Comparison of ENCODE assay signal across 8 cellular contexts in the genomic region with DNA sequence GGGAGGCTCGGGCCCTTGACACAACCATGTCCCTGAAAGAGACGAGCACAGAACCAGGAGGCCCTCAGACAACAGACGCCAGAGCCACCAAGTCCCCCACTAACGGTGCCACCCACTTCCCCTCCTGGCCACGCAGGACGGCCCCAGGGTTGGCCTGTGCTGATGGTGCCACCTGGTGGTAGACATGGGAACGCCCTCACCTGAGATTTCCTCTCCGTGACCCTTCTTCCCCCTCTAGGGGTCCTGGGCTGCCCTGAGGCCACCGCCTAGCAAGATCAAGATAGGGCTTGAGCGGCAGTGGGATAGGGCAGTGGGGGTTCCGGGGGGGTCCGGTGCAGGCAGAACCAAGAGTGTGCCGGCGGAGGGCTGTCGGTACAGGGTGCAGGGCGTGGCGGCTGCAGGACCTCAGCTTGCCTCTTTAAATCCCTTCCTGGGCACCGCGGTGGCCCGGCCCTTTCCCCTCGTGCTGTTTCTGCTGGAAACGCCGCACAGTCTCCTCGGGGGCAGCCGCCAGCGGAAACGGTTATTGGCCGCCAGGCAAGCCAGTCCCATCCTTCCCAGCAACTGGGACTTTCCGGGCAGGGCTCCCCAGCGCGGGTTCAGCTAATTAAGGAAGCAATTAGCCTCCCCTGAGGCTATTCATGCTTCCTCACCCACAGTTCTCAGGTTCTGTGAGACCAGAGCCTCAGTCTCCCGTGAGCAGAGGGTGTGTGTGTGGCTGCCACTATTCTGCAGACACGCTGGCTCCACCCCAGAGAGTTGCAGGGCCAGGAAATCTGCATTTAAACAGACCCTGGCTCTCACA. TPM values are rescaled to one million over a fixed set of nuclear protein-coding genes. Genes with fewer than 3 reads are reported as not detected.
DNase-seq lines count a peak whose midpoint lies in the region; ATAC-seq and TF ChIP-seq lines count a peak whose summit lies in the region.

No MANE protein-coding gene starts in this region.

- WGBS in trophoblast cell (ENCODE audit: extremely low coverage, insufficient coverage, insufficient read length) = no CpG with 5 or more reads among the region's 33 CpGs

- no peak overlapping the region for H3K14ac ChIP-seq in trophoblast cell (ENCODE audit: low read length)

- no peak overlapping the region for H2BK5ac ChIP-seq in trophoblast cell (ENCODE audit: low read depth, low read length, poor library complexity)

- ATAC-seq in SK-N-SH treated with all-trans-retinoic acid at 6 μM for 48 hours = peak; percentile 90
- ATAC-seq in Right ventricle myocardium superior (ENCODE audit: poor library complexity) = peak; percentile 89

- no peak overlapping the region for H2BK120ac ChIP-seq in trophoblast cell (ENCODE audit: insufficient read depth, low read length, poor library complexity)

- peak overlapping the region; percentile 84 for H3K4me3 Mint-ChIP-seq in type B pancreatic cell

- H3K9me3 ChIP-seq in trophoblast cell (ENCODE audit: insufficient read depth, low read depth, low read length) = peaks cover 2% of the 10 kb centered on the region

- no peak overlapping the region for H3K23ac ChIP-seq in trophoblast cell (ENCODE audit: low read length)

- H3K27me3 Mint-ChIP-seq in type B pancreatic cell = peaks cover 21% of the 10 kb centered on the region

- H3K4me1 Mint-ChIP-seq in type B pancreatic cell (ENCODE audit: unreplicated experiment) = peaks cover 33% of the 10 kb centered on the region

- no peak overlapping the region for H4K12ac ChIP-seq in trophoblast cell (ENCODE audit: low read depth, low read length)

- H3K36me3 ChIP-seq in KMS-11 (ENCODE audit: insufficient read depth) (no peaks in the 10 kb centered on the region), trophoblast cell (ENCODE audit: control insufficient read depth in 1 of 2, insufficient read depth in 2 of 2, low read length in 2 of 2) (no peaks in the 10 kb centered on the region)

- H3K79me1 ChIP-seq in trophoblast cell (ENCODE audit: low read length) = peaks cover 3% of the 10 kb centered on the region

- no peaks in the 10 kb centered on the region for H3K79me2 ChIP-seq in KMS-11 (ENCODE audit: insufficient read depth, low read depth)
- no peaks in the 10 kb centered on the region for H3K79me2 ChIP-seq in trophoblast cell (ENCODE audit: control insufficient read depth, insufficient read depth, low read length, poor library complexity)

- H3K4me1 ChIP-seq in KMS-11 (ENCODE audit: low read depth, poor library complexity, severe bottlenecking) (peaks cover 27% of the 10 kb centered on the region), trophoblast cell (ENCODE audit: control insufficient read depth in 1 of 2, insufficient read depth in 2 of 2, low read length in 2 of 2) (peaks cover 2 to 5% of the 10 kb centered on the region in 2 experiments)

- no peaks in the 10 kb centered on the region; the same call in 1 of the 2 replicates for H3K27me3 ChIP-seq in KMS-11 (ENCODE audit: insufficient read depth, low read depth)
- no peaks in the 10 kb centered on the region for H3K27me3 ChIP-seq in trophoblast cell (ENCODE audit: insufficient read depth, low read length)

- H2BK12ac ChIP-seq in trophoblast cell (ENCODE audit: low read length) = no peak overlapping the region

- peak overlapping the region; percentile 12 for H4K91ac ChIP-seq in trophoblast cell (ENCODE audit: low read depth, low read length)

- no peaks in the 10 kb centered on the region for H4K20me1 ChIP-seq in KMS-11 (ENCODE audit: insufficient read depth)

- intact Hi-C loops in Right ventricle myocardium superior (cut with DNase I) = loop anchor here (1.0 to 10.0 kb wide), 3 partner anchors 143 to 473 kb away; a partner anchor contains a TSS

- H3K18ac ChIP-seq in trophoblast cell (ENCODE audit: low read length) = no peak overlapping the region

- H3K4me2 ChIP-seq in KMS-11 (peak overlapping the region; percentile 57), trophoblast cell (ENCODE audit: low read length) (peak overlapping the region; percentile 59)

- DNase-seq in GM19240 (ENCODE audit: insufficient read length, low spot score) (peak; percentile 81), Right ventricle myocardium superior (peak; percentile 84), trophoblast cell (peak; percentile 34 to 77), type B pancreatic cell (ENCODE audit: extremely low spot score, unreplicated experiment) (peak; percentile 84)
- DNase-seq in activated naive CD4-positive, alpha-beta T cell treated with anti-CD3 and anti-CD28 coated beads, Interleukin-2, amount 50 U/mL, for 16 hours = peak; percentile 81

- no peak overlapping the region for H3K4ac ChIP-seq in trophoblast cell (ENCODE audit: low read depth, low read length)

- H3K27ac ChIP-seq in C4-2B (no peak overlapping the region), KMS-11 (peak overlapping the region; percentile 35; the same call in 1 of the 2 replicates), trophoblast cell (ENCODE audit: low read depth, low read length) (no peak overlapping the region)

- TF ChIP-seq CTCF in C4-2B (conservative IDR thresholded peaks at IDR 0.05) = peak; percentile 99
- TF ChIP-seq CTCF in KMS-11 (conservative IDR thresholded peaks at IDR 0.05; ENCODE audit: low read depth, low read length) = peak; percentile 95
- peak; percentile 100 for TF ChIP-seq CTCF in type B pancreatic cell (conservative IDR thresholded peaks at IDR 0.05)

- H2AK5ac ChIP-seq in trophoblast cell (ENCODE audit: low read length) = no peak overlapping the region

- H3K36me3 Mint-ChIP-seq in type B pancreatic cell = no peaks in the 10 kb centered on the region

- no peak overlapping the region for H3K4me3 ChIP-seq in KMS-11 (IDR thresholded peaks at IDR 0.05; ENCODE audit: insufficient read depth, low read depth, low read length)
- peak overlapping the region; percentile 8 for H3K4me3 ChIP-seq in trophoblast cell (ENCODE audit: low read depth, low read length)

- H2AFZ ChIP-seq in KMS-11 (ENCODE audit: low read depth) (peak overlapping the region; percentile 93), trophoblast cell (ENCODE audit: insufficient read depth, low read length, poor library complexity) (no peak overlapping the region)

- H3K9ac ChIP-seq in KMS-11 = peak overlapping the region; percentile 42; the same call in 1 of the 2 replicates
- H3K9ac ChIP-seq in trophoblast cell (ENCODE audit: low read length) = no peak overlapping the region

- peak overlapping the region; percentile 70 for H3K27ac Mint-ChIP-seq in type B pancreatic cell

- no peaks in the 10 kb centered on the region for H3K9me3 Mint-ChIP-seq in type B pancreatic cell

- H4K8ac ChIP-seq in trophoblast cell (ENCODE audit: low read depth, low read length) = no peak overlapping the region

TF ChIP-seq in SK-N-SH treated with all-trans-retinoic acid at 6 μM for 48 hours, 23 proteins besides CTCF, POLR2A, EP300 and RAD21:
- TF ChIP-seq ISL1 (CRISPR knock-in tag; IDR thresholded peaks at IDR 0.05) (no peak), ZFP30 (CRISPR knock-in tag; IDR thresholded peaks at IDR 0.05) (no peak), OSR1 (CRISPR knock-in tag; IDR thresholded peaks at IDR 0.05) (no peak), ZNF565 (CRISPR knock-in tag; conservative IDR thresholded peaks at IDR 0.05; ENCODE audit: low read depth) (no peak), RARB (CRISPR knock-in tag; IDR thresholded peaks at IDR 0.05) (no peak), BACH2 (CRISPR knock-in tag; IDR thresholded peaks at IDR 0.05; ENCODE audit: borderline replicate concordance) (no peak)

RNA-seq across cellular contexts. Expression of a gene that starts 5.5 kb away (rescaled TPM):
- 1.9 TPM for total RNA-seq in Right ventricle myocardium superior
- polyA plus RNA-seq in trophoblast cell (2013) = 0.08 and 0.11 TPM in 2 replicates
- 0.21 and 0.53 TPM in 2 replicates for total RNA-seq in type B pancreatic cell (ENCODE audit: low replicate concordance)
